Comparison of ENCODE assay signal across 19 cellular contexts in genomic region chr5:42564689-42565356, GRCh38.
"Had no signal": no experiment of that assay in that cellular context is flagged by ENCODE, and none has a peak within 500 bp of the region (broad histone marks: within the 10 kb centered on the region; RNA-seq: fewer than 3 reads in every experiment).

No MANE protein-coding gene starts in this region.

- H3K27me3 ChIP-seq: adrenal gland, stomach, testis had no signal

- H3K27ac Mint-ChIP-seq: activated naive CD4-positive, alpha-beta T cell treated with anti-CD3 and anti-CD28 coated beads, Interleukin-2, amount 50 U/mL, for 24 hours; activated T-cell treated with anti-CD3 and anti-CD28 coated beads, Interleukin-2, amount 50 U/mL, for 72 hours; effector memory CD8-positive, alpha-beta T cell; natural killer cell treated with Interleukin-12 subunit alpha and Interleukin-12 subunit beta and Interleukin-15 and Interleukin-18, amount 100 ng/mL, for 72 hours; progenitor cell of endocrine pancreas; stimulated activated effector memory CD8-positive, alpha-beta T cell treated with anti-CD3 and anti-CD28 coated beads, Interleukin-12 subunit alpha, Interleukin-12 subunit beta, amount 100 ng/mL, for 72 hours; type B pancreatic cell had no signal

- FAIRE-seq: frontal cortex had no signal

- H3K4me3 ChIP-seq: adrenal gland, stomach, testis had no signal

- H3K36me3 ChIP-seq: adrenal gland, stomach had no signal

- H3K4me1 Mint-ChIP-seq: activated naive CD4-positive, alpha-beta T cell treated with anti-CD3 and anti-CD28 coated beads, Interleukin-2, amount 50 U/mL, for 24 hours; stimulated activated effector memory CD8-positive, alpha-beta T cell treated with anti-CD3 and anti-CD28 coated beads, Interleukin-12 subunit alpha, Interleukin-12 subunit beta, amount 100 ng/mL, for 72 hours had no signal

- H3K27ac ChIP-seq: adrenal gland, stomach had no signal

- DNase-seq: activated CD4-positive, alpha-beta T cell treated with anti-CD3 and anti-CD28 coated beads, Interleukin-2, amount 50 U/mL, for 4 hours; activated effector memory CD4-positive, alpha-beta T cell treated with anti-CD3 and anti-CD28 coated beads, Interleukin-2, amount 50 U/mL, for 16 hours; activated T-cell treated with anti-CD3 and anti-CD28 coated beads, Interleukin-2, amount 50 U/mL, for 72 hours; adrenal gland; effector memory CD8-positive, alpha-beta T cell; head of caudate nucleus; kidney glomerular epithelial cell; left ventricle myocardium superior; occipital lobe; right cardiac atrium; stimulated activated CD4-positive, alpha-beta T cell treated with anti-CD3 and anti-CD28 coated beads, Interleukin-4, amount 100 ng/mL, for 24 hours; stomach; testis had no signal

- H3K9me3 Mint-ChIP-seq: activated naive CD4-positive, alpha-beta T cell treated with anti-CD3 and anti-CD28 coated beads, Interleukin-2, amount 50 U/mL, for 24 hours; activated T-cell treated with anti-CD3 and anti-CD28 coated beads, Interleukin-2, amount 50 U/mL, for 72 hours; effector memory CD8-positive, alpha-beta T cell; natural killer cell treated with Interleukin-12 subunit alpha and Interleukin-12 subunit beta and Interleukin-15 and Interleukin-18, amount 100 ng/mL, for 72 hours; stimulated activated effector memory CD8-positive, alpha-beta T cell treated with anti-CD3 and anti-CD28 coated beads, Interleukin-12 subunit alpha, Interleukin-12 subunit beta, amount 100 ng/mL, for 72 hours; type B pancreatic cell had no signal

- H3K9me3 ChIP-seq: adrenal gland, stomach, testis had no signal

- ATAC-seq: activated T-cell treated with anti-CD3 and anti-CD28 coated beads, Interleukin-2, amount 50 U/mL, for 72 hours; effector memory CD8-positive, alpha-beta T cell; left ventricle myocardium superior; natural killer cell treated with Interleukin-12 subunit alpha and Interleukin-12 subunit beta and Interleukin-15 and Interleukin-18, amount 100 ng/mL, for 72 hours; right cardiac atrium; stimulated activated effector memory CD8-positive, alpha-beta T cell treated with anti-CD3 and anti-CD28 coated beads, Interleukin-12 subunit alpha, Interleukin-12 subunit beta, amount 100 ng/mL, for 72 hours had no signal

- H3K36me3 Mint-ChIP-seq: activated naive CD4-positive, alpha-beta T cell treated with anti-CD3 and anti-CD28 coated beads, Interleukin-2, amount 50 U/mL, for 24 hours; natural killer cell treated with Interleukin-12 subunit alpha and Interleukin-12 subunit beta and Interleukin-15 and Interleukin-18, amount 100 ng/mL, for 72 hours; stimulated activated effector memory CD8-positive, alpha-beta T cell treated with anti-CD3 and anti-CD28 coated beads, Interleukin-12 subunit alpha, Interleukin-12 subunit beta, amount 100 ng/mL, for 72 hours; type B pancreatic cell had no signal

- H3K4me3 Mint-ChIP-seq: activated naive CD4-positive, alpha-beta T cell treated with anti-CD3 and anti-CD28 coated beads, Interleukin-2, amount 50 U/mL, for 24 hours; activated T-cell treated with anti-CD3 and anti-CD28 coated beads, Interleukin-2, amount 50 U/mL, for 72 hours; effector memory CD8-positive, alpha-beta T cell; natural killer cell treated with Interleukin-12 subunit alpha and Interleukin-12 subunit beta and Interleukin-15 and Interleukin-18, amount 100 ng/mL, for 72 hours; stimulated activated effector memory CD8-positive, alpha-beta T cell treated with anti-CD3 and anti-CD28 coated beads, Interleukin-12 subunit alpha, Interleukin-12 subunit beta, amount 100 ng/mL, for 72 hours; type B pancreatic cell had no signal

- H3K27me3 Mint-ChIP-seq: progenitor cell of endocrine pancreas, type B pancreatic cell had no signal
